ENCODE assay signal across 1 cellular context in genomic region chr11:67317365-67318238, GRCh38.
TF ChIP-seq lines count a peak whose summit lies in the region.

No MANE protein-coding gene starts in this region.

TF ChIP-seq in HepG2, 621 proteins besides CTCF, POLR2A, EP300 and RAD21 (continued from another document and continues in another):
- no peak for TF ChIP-seq ARID3A (IDR thresholded peaks at IDR 0.05; ENCODE audit: low read depth, low read length)
- no peak; the same call in 1 of the 2 replicates for TF ChIP-seq RFXANK (CRISPR knock-in tag; IDR thresholded peaks at IDR 0.05)
- no peak; the same call in 1 of the 2 replicates for TF ChIP-seq ZNF12 (CRISPR knock-in tag; IDR thresholded peaks at IDR 0.05)
- TF ChIP-seq SKI (IDR thresholded peaks at IDR 0.05; ENCODE audit: partially characterized antibody) = peak; percentile 63
- peak; percentile 64 for TF ChIP-seq HDAC1 (CRISPR knock-in tag; IDR thresholded peaks at IDR 0.05)
- TF ChIP-seq ZNF343 (CRISPR knock-in tag; IDR thresholded peaks at IDR 0.05) = no peak
- TF ChIP-seq GMEB2 (CRISPR knock-in tag; IDR thresholded peaks at IDR 0.05; ENCODE audit: low read depth) = 0 out of 2 replicates have a peak, but pooled peaks have one; percentile 42
- TF ChIP-seq ZNF234 (CRISPR knock-in tag; conservative IDR thresholded peaks at IDR 0.05) = no peak
- TF ChIP-seq, protein P1, sequence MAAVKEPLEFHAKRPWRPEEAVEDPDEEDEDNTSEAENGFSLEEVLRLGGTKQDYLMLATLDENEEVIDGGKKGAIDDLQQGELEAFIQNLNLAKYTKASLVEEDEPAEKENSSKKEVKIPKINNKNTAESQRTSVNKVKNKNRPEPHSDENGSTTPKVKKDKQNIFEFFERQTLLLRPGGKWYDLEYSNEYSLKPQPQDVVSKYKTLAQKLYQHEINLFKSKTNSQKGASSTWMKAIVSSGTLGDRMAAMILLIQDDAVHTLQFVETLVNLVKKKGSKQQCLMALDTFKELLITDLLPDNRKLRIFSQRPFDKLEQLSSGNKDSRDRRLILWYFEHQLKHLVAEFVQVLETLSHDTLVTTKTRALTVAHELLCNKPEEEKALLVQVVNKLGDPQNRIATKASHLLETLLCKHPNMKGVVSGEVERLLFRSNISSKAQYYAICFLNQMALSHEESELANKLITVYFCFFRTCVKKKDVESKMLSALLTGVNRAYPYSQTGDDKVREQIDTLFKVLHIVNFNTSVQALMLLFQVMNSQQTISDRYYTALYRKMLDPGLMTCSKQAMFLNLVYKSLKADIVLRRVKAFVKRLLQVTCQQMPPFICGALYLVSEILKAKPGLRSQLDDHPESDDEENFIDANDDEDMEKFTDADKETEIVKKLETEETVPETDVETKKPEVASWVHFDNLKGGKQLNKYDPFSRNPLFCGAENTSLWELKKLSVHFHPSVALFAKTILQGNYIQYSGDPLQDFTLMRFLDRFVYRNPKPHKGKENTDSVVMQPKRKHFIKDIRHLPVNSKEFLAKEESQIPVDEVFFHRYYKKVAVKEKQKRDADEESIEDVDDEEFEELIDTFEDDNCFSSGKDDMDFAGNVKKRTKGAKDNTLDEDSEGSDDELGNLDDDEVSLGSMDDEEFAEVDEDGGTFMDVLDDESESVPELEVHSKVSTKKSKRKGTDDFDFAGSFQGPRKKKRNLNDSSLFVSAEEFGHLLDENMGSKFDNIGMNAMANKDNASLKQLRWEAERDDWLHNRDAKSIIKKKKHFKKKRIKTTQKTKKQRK (IDR thresholded peaks at IDR 0.05; ENCODE audit: low read length) = no peak
- TF ChIP-seq ZFY (CRISPR knock-in tag; IDR thresholded peaks at IDR 0.05) = peak; percentile 84
- peak; percentile 90 for TF ChIP-seq ZBTB8A (CRISPR knock-in tag; IDR thresholded peaks at IDR 0.05; ENCODE audit: borderline replicate concordance, low read depth)
- TF ChIP-seq, protein P2, sequence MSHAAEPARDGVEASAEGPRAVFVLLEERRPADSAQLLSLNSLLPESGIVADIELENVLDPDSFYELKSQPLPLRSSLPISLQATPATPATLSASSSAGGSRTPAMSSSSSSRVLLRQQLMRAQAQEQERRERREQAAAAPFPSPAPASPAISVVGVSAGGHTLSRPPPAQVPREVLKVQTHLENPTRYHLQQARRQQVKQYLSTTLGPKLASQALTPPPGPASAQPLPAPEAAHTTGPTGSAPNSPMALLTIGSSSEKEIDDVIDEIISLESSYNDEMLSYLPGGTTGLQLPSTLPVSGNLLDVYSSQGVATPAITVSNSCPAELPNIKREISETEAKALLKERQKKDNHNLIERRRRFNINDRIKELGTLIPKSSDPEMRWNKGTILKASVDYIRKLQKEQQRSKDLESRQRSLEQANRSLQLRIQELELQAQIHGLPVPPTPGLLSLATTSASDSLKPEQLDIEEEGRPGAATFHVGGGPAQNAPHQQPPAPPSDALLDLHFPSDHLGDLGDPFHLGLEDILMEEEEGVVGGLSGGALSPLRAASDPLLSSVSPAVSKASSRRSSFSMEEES (CRISPR knock-in tag; IDR thresholded peaks at IDR 0.05) = peak; percentile 10; the same call in 1 of the 2 replicates
- peak; percentile 69; the same call in 1 of the 2 replicates for TF ChIP-seq ZNF773 (CRISPR knock-in tag; IDR thresholded peaks at IDR 0.05; ENCODE audit: borderline replicate concordance)
- TF ChIP-seq ZNF274 (CRISPR knock-in tag; IDR thresholded peaks at IDR 0.05) = no peak; the same call in 1 of the 2 replicates
- no peak for TF ChIP-seq MNT (IDR thresholded peaks at IDR 0.05)
- no peak for TF ChIP-seq TBX3 (IDR thresholded peaks at IDR 0.05; ENCODE audit: borderline replicate concordance)
- TF ChIP-seq TEAD2 (CRISPR knock-in tag; IDR thresholded peaks at IDR 0.05) = 0 out of 2 replicates have a peak, but pooled peaks have one; percentile 68
- peak; percentile 84 for TF ChIP-seq ZNF777 (CRISPR knock-in tag; IDR thresholded peaks at IDR 0.05)
- TF ChIP-seq ZNF3 (CRISPR knock-in tag; IDR thresholded peaks at IDR 0.05) = no peak; the same call in 1 of the 2 replicates
- 0 out of 2 replicates have a peak, but pooled peaks have one; percentile 43 for TF ChIP-seq ZNF431 (CRISPR knock-in tag; IDR thresholded peaks at IDR 0.05; ENCODE audit: borderline replicate concordance, low read depth)
- TF ChIP-seq, protein P3, sequence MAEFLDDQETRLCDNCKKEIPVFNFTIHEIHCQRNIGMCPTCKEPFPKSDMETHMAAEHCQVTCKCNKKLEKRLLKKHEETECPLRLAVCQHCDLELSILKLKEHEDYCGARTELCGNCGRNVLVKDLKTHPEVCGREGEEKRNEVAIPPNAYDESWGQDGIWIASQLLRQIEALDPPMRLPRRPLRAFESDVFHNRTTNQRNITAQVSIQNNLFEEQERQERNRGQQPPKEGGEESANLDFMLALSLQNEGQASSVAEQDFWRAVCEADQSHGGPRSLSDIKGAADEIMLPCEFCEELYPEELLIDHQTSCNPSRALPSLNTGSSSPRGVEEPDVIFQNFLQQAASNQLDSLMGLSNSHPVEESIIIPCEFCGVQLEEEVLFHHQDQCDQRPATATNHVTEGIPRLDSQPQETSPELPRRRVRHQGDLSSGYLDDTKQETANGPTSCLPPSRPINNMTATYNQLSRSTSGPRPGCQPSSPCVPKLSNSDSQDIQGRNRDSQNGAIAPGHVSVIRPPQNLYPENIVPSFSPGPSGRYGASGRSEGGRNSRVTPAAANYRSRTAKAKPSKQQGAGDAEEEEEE (CRISPR knock-in tag; IDR thresholded peaks at IDR 0.05; ENCODE audit: borderline replicate concordance) = no peak; the same call in 1 of the 2 replicates
- TF ChIP-seq ZNF674 (CRISPR knock-in tag; IDR thresholded peaks at IDR 0.05; ENCODE audit: low read depth) = 0 out of 2 replicates have a peak, but pooled peaks have one; percentile 54
- no peak for TF ChIP-seq TMF1 (CRISPR knock-in tag; IDR thresholded peaks at IDR 0.05; ENCODE audit: low read depth)
- peak; percentile 78; the same call in 1 of the 2 replicates for TF ChIP-seq KDM5B (CRISPR knock-in tag; IDR thresholded peaks at IDR 0.05; ENCODE audit: borderline replicate concordance)
- TF ChIP-seq ZNF263 (CRISPR knock-in tag; IDR thresholded peaks at IDR 0.05) = peak; percentile 51; the same call in 1 of the 2 replicates
- peak; percentile 57; the same call in 1 of the 2 replicates for TF ChIP-seq MEIS2 (CRISPR knock-in tag; IDR thresholded peaks at IDR 0.05)
- TF ChIP-seq, protein P4, sequence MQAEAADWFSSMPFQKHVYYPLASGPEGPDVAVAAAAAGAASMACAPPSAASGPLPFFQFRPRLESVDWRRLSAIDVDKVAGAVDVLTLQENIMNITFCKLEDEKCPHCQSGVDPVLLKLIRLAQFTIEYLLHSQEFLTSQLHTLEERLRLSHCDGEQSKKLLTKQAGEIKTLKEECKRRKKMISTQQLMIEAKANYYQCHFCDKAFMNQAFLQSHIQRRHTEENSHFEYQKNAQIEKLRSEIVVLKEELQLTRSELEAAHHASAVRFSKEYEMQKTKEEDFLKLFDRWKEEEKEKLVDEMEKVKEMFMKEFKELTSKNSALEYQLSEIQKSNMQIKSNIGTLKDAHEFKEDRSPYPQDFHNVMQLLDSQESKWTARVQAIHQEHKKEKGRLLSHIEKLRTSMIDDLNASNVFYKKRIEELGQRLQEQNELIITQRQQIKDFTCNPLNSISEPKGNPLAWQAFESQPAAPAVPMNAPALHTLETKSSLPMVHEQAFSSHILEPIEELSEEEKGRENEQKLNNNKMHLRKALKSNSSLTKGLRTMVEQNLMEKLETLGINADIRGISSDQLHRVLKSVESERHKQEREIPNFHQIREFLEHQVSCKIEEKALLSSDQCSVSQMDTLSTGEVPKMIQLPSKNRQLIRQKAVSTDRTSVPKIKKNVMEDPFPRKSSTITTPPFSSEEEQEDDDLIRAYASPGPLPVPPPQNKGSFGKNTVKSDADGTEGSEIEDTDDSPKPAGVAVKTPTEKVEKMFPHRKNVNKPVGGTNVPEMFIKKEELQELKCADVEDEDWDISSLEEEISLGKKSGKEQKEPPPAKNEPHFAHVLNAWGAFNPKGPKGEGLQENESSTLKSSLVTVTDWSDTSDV (CRISPR knock-in tag; IDR thresholded peaks at IDR 0.05) = 0 out of 2 replicates have a peak, but pooled peaks have one; percentile 27
- TF ChIP-seq ZNF652 (CRISPR knock-in tag; IDR thresholded peaks at IDR 0.05; ENCODE audit: borderline replicate concordance, low read depth) = no peak
- no peak for TF ChIP-seq ZNF713 (CRISPR knock-in tag; IDR thresholded peaks at IDR 0.05)
- TF ChIP-seq PAF1 (CRISPR knock-in tag; IDR thresholded peaks at IDR 0.05) = no peak
- no peak for TF ChIP-seq TCF7 (IDR thresholded peaks at IDR 0.05; ENCODE audit: low read depth)
- peak; percentile 74; the same call in 1 of the 2 replicates for TF ChIP-seq ZNF224 (CRISPR knock-in tag; IDR thresholded peaks at IDR 0.05)
- TF ChIP-seq KAT7 (CRISPR knock-in tag; IDR thresholded peaks at IDR 0.05; ENCODE audit: borderline replicate concordance) = no peak
- TF ChIP-seq ZNF510 (CRISPR knock-in tag; IDR thresholded peaks at IDR 0.05; ENCODE audit: low read depth) = no peak
- TF ChIP-seq SAFB2 (CRISPR knock-in tag; IDR thresholded peaks at IDR 0.05; ENCODE audit: borderline replicate concordance, low read depth) = no peak
- TF ChIP-seq, protein P5, sequence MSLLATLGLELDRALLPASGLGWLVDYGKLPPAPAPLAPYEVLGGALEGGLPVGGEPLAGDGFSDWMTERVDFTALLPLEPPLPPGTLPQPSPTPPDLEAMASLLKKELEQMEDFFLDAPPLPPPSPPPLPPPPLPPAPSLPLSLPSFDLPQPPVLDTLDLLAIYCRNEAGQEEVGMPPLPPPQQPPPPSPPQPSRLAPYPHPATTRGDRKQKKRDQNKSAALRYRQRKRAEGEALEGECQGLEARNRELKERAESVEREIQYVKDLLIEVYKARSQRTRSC (CRISPR knock-in tag; IDR thresholded peaks at IDR 0.05; ENCODE audit: low read depth) = no peak
- TF ChIP-seq ZNF776 (CRISPR knock-in tag; IDR thresholded peaks at IDR 0.05) = peak; percentile 79; the same call in 1 of the 2 replicates
- no peak for TF ChIP-seq ZNF460 (CRISPR knock-in tag; IDR thresholded peaks at IDR 0.05; ENCODE audit: borderline replicate concordance)
- TF ChIP-seq ZBTB38 (CRISPR knock-in tag; IDR thresholded peaks at IDR 0.05) = peak; percentile 73
- no peak for TF ChIP-seq ZNF577 (CRISPR knock-in tag; IDR thresholded peaks at IDR 0.05; ENCODE audit: borderline replicate concordance, low read depth)
- TF ChIP-seq HIVEP1 (CRISPR knock-in tag; IDR thresholded peaks at IDR 0.05) = peak; percentile 77; the same call in 1 of the 2 replicates
- TF ChIP-seq ARNT2 (CRISPR knock-in tag; IDR thresholded peaks at IDR 0.05; ENCODE audit: low read depth) = peak; percentile 34; the same call in 1 of the 2 replicates
- TF ChIP-seq ZFP36L2 (CRISPR knock-in tag; IDR thresholded peaks at IDR 0.05) = no peak
- no peak for TF ChIP-seq ZNF180 (CRISPR knock-in tag; IDR thresholded peaks at IDR 0.05; ENCODE audit: borderline replicate concordance, low read depth)
- peak; percentile 69; the same call in 1 of the 2 replicates for TF ChIP-seq FOXM1 (CRISPR knock-in tag; IDR thresholded peaks at IDR 0.05)
- TF ChIP-seq, protein P6, sequence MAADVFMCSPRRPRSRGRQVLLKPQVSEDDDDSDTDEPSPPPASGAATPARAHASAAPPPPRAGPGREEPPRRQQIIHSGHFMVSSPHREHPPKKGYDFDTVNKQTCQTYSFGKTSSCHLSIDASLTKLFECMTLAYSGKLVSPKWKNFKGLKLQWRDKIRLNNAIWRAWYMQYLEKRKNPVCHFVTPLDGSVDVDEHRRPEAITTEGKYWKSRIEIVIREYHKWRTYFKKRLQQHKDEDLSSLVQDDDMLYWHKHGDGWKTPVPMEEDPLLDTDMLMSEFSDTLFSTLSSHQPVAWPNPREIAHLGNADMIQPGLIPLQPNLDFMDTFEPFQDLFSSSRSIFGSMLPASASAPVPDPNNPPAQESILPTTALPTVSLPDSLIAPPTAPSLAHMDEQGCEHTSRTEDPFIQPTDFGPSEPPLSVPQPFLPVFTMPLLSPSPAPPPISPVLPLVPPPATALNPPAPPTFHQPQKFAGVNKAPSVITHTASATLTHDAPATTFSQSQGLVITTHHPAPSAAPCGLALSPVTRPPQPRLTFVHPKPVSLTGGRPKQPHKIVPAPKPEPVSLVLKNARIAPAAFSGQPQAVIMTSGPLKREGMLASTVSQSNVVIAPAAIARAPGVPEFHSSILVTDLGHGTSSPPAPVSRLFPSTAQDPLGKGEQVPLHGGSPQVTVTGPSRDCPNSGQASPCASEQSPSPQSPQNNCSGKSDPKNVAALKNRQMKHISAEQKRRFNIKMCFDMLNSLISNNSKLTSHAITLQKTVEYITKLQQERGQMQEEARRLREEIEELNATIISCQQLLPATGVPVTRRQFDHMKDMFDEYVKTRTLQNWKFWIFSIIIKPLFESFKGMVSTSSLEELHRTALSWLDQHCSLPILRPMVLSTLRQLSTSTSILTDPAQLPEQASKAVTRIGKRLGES (CRISPR knock-in tag; IDR thresholded peaks at IDR 0.05; ENCODE audit: borderline replicate concordance) = 0 out of 2 replicates have a peak, but pooled peaks have one; percentile 49
